ENCODE assay signal across 15 cellular contexts in the genomic region with DNA sequence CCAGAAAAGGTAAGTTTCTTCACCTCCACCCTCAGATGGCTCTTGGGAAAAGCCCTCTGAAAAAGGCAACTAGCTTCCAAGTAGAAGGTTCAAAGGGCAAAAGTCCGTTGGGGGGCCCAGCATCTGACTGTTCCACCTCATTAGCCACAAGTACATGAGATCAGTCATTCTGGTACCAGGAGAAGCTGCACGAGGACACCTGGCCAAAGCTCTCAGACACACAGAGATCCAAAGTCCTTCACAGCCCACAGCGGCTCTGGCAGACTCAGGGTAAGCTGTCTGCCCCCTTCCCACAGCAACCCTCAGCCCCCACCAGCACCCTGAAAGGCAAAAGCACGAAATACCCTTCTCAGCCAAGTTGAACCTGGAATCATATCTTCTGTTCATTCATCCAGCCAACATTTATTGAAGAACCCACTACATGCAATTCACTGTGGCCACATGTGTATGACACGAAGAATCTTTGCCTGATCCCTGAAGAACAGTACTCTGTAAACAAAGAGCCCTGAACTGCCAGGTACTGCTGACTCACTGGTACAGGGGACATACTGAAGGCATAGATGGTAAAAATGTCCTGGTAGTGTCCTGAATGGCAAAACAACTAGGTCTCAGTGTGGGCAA. TPM values are rescaled to one million over a fixed set of nuclear protein-coding genes. Genes with fewer than 3 reads are reported as not detected.
A peak's percentile ranks its signal among the peaks of the same experiment; 100 is the strongest.
DNase-seq lines count a peak whose midpoint lies in the region; ATAC-seq and TF ChIP-seq lines count a peak whose summit lies in the region.
"Had no signal": no experiment of that assay in that cellular context is flagged by ENCODE, and none has a peak within 500 bp of the region (broad histone marks: within the 10 kb centered on the region; RNA-seq: fewer than 3 reads in every experiment).

No MANE protein-coding gene starts in this region.

- peaks cover 3% of the 10 kb centered on the region for H3K36me3 Mint-ChIP-seq in activated B cell treated with CpG ODN at 0.5 μM for 24 hours (ENCODE audit: low read depth)

- intact Hi-C loops in activated B cell treated with CpG ODN at 0.5 μM for 24 hours (cut with micrococcal nuclease): no loop called here

- CTCF ChIA-PET in activated B cell treated with CpG ODN at 0.5 μM for 24 hours (lab: Charles Lee): interaction anchor here (1.2 to 1.4 kb wide), 2 partner anchors 15 to 226 kb away, joined by 3 to 4 read pairs; no protein-coding TSS in a partner anchor

- DNase-seq in Caki2 (ENCODE audit: low read depth) (peak; percentile 26), activated B cell treated with CpG ODN at 0.5 μM for 24 hours (no peak), cerebellar nuclear complex (lab: John Stamatoyannopoulos, UW) (no peak), NCI-H510A treated with DMSO at 0.1 percent for 48 hours (lab: John Stamatoyannopoulos, UW) (no peak)
- no peak for DNase-seq in stimulated activated CD4-positive, alpha-beta T cell treated with anti-CD3 and anti-CD28 coated beads, Interleukin-4, amount 100 ng/mL, for 4 hours
- DNase-seq: effector CD4-positive, alpha-beta T cell; NCI-H1694 treated with DMSO at 0.1 percent for 48 hours; NCI-H774; uterus had no signal

- ATAC-seq in GM19395 (IDR thresholded peaks at IDR 0.05; ENCODE audit: unreplicated experiment) (peak; percentile 72), HG02973 (IDR thresholded peaks at IDR 0.05; ENCODE audit: unreplicated experiment) (peak; percentile 64), activated B cell treated with CpG ODN at 0.5 μM for 24 hours (ENCODE audit: low read depth) (no peak), GM18868 (IDR thresholded peaks at IDR 0.05; ENCODE audit: unreplicated experiment) (no peak)
- ATAC-seq: HCT116, left lobe of liver, SK-N-SH treated with all-trans-retinoic acid at 6 μM for 48 hours had no signal

- TF ChIP-seq CTCF in activated B cell treated with CpG ODN at 0.5 μM for 24 hours (IDR thresholded peaks at IDR 0.05): no peak

- no peaks in the 10 kb centered on the region for H3K9me3 Mint-ChIP-seq in activated B cell treated with CpG ODN at 0.5 μM for 24 hours

- H3K4me1 Mint-ChIP-seq in activated B cell treated with CpG ODN at 0.5 μM for 24 hours: peaks cover 81% of the 10 kb centered on the region

- H3K27me3 Mint-ChIP-seq in activated B cell treated with CpG ODN at 0.5 μM for 24 hours: no peaks in the 10 kb centered on the region

- in situ Hi-C loops in Caki2 (cut with HindIII; ENCODE audit: low pct_unique_long_range_greater_than_20kb, low sequenced_read_pairs): no loop called here

- no peak overlapping the region for H3K4me3 Mint-ChIP-seq in activated B cell treated with CpG ODN at 0.5 μM for 24 hours

- H3K27ac Mint-ChIP-seq in activated B cell treated with CpG ODN at 0.5 μM for 24 hours: peak overlapping the region; percentile 95

- POLR2A ChIA-PET in activated B cell treated with CpG ODN at 0.5 μM for 24 hours (lab: Charles Lee): interaction anchor here (1.0 to 4.0 kb wide), 3 partner anchors 8 to 34 kb away, joined by 3 to 50 read pairs (median 21); a partner anchor contains a TSS

RNA-seq across cellular contexts. Expression of a gene that starts 19.0 kb away (rescaled TPM):
- total RNA-seq in Caki2 (2014; rRNA removed; shearing (Covaris generic); ENCODE audit: low replicate concordance): 0.38 and 7.7 TPM in 2 replicates
- 30.8 and 33.7 TPM in 2 replicates for total RNA-seq in activated B cell treated with CpG ODN at 0.5 μM for 24 hours

RNA-seq across cellular contexts. Expression of a gene that starts 29.7 kb away (rescaled TPM):
- total RNA-seq in Caki2 (2014; rRNA removed; shearing (Covaris generic); ENCODE audit: low replicate concordance): 71.3 and 79.1 TPM in 2 replicates
- total RNA-seq in activated B cell treated with CpG ODN at 0.5 μM for 24 hours: 174 and 190 TPM in 2 replicates

RNA-seq across cellular contexts. Expression of a gene that starts 33.5 kb away (rescaled TPM):
- 81.2 and 137 TPM in 2 replicates for total RNA-seq in Caki2 (2014; rRNA removed; shearing (Covaris generic); ENCODE audit: low replicate concordance)
- 142 and 150 TPM in 2 replicates for total RNA-seq in activated B cell treated with CpG ODN at 0.5 μM for 24 hours

RNA-seq across cellular contexts. Expression of a gene that starts 40.2 kb away (rescaled TPM):
- not detected in 2 replicates for total RNA-seq in Caki2 (2014; rRNA removed; shearing (Covaris generic); ENCODE audit: low replicate concordance)
- 3.4 and 4.1 TPM in 2 replicates for total RNA-seq in activated B cell treated with CpG ODN at 0.5 μM for 24 hours

Comparison
In these comparisons a context has a peak if more than half of its experiments do, and no peak if none do; other contexts are left out.
1. ATAC-seq: peak in GM19395 (single experiment) and HG02973 (single experiment); none in activated B cell treated with CpG ODN at 0.5 μM for 24 hours (single experiment) and GM18868 (single experiment).